8 cellular contexts compared by ENCODE assay signal in genomic region chr4:5051210-5051691, GRCh38. TPM values are rescaled to one million over a fixed set of nuclear protein-coding genes. Genes with fewer than 3 reads are reported as not detected.
DNase-seq lines count a peak whose midpoint lies in the region; ATAC-seq and TF ChIP-seq lines count a peak whose summit lies in the region.

TSS of gene STK32B (plus strand) at chr4:5051480.

- no peak within 1 kb of the TSS for H3K27ac Mint-ChIP-seq in endothelial cell (ENCODE audit: unreplicated experiment)

- in situ Hi-C loops in GM23248 (cut with MboI): no loop called here

- DNase-seq in BJ (ENCODE audit: low read depth) (no peak), GM23248 (peak; percentile 86), endothelial cell (ENCODE audit: low spot score) (peak; percentile 46), mesendoderm (peak; percentile 82), testis (peak; percentile 54), LoVo (ENCODE audit: low spot score) (no peak)

- no peaks in the 10 kb centered on the region for H4K20me1 ChIP-seq in GM23248 (ENCODE audit: insufficient read depth)

- no peak within 1 kb of the TSS for H4K5ac ChIP-seq in mesendoderm (ENCODE audit: low read length)

- H3K79me1 ChIP-seq in mesendoderm (ENCODE audit: low read length): no peaks in the 10 kb centered on the region

- no peaks in the 10 kb centered on the region for H3K9me3 Mint-ChIP-seq in endothelial cell (ENCODE audit: unreplicated experiment)

- no peak within 1 kb of the TSS for H4K8ac ChIP-seq in mesendoderm (ENCODE audit: low read depth, low read length)

- no peak within 1 kb of the TSS for H2BK15ac ChIP-seq in mesendoderm (replicated peaks; ENCODE audit: low read depth)

- no peak within 1 kb of the TSS for H2BK120ac ChIP-seq in mesendoderm (ENCODE audit: low read depth, low read length)

- 1% methylated on average over 27 to 47 of the region's 54 CpGs for WGBS in GM23248 (ENCODE audit: low coverage in 1 of 2, low lambda C conversion rate in 2 of 2, missing lambda C conversion rate in 2 of 2), 2 experiments
- WGBS in mesendoderm (ENCODE audit: extremely low coverage, insufficient coverage, low lambda C conversion rate): no CpG with 5 or more reads among the region's 54 CpGs
- WGBS in testis, 2 donors: 0 to 1% methylated on average over 21 to 54 of the region's 54 CpGs

- intact Hi-C loops in testis (cut with DNase I; ENCODE audit: low total_unique reads): no loop called here

- no peaks in the 10 kb centered on the region for H3K9me2 ChIP-seq in GM23248 (ENCODE audit: insufficient read depth)

- no peaks in the 10 kb centered on the region for H3K79me2 ChIP-seq in GM23248 (ENCODE audit: insufficient read depth)
- no peaks in the 10 kb centered on the region for H3K79me2 ChIP-seq in mesendoderm (ENCODE audit: control insufficient read depth, insufficient read depth, low read length)

- H3K56ac ChIP-seq in mesendoderm (ENCODE audit: low read length): peak within 1 kb of the TSS; percentile 69

- no peaks in the 10 kb centered on the region for H3K9me3 ChIP-seq in GM23248 (ENCODE audit: low read depth)
- no peaks in the 10 kb centered on the region for H3K9me3 ChIP-seq in testis

- H3K36me3 ChIP-seq in BJ (ENCODE audit: control insufficient read depth, insufficient read depth, low read length): no peaks in the 10 kb centered on the region
- no peaks in the 10 kb centered on the region for H3K36me3 ChIP-seq in GM23248 (ENCODE audit: low read depth)
- no peaks in the 10 kb centered on the region for H3K36me3 ChIP-seq in mesendoderm (ENCODE audit: control insufficient read depth, insufficient read depth, low read length)
- H3K36me3 ChIP-seq in testis (ENCODE audit: low read depth, missing control alignments): no peaks in the 10 kb centered on the region

- H3K4ac ChIP-seq in mesendoderm (ENCODE audit: low read depth, low read length): peak within 1 kb of the TSS; percentile 22

- TF ChIP-seq CTCF in BJ (IDR thresholded peaks at IDR 0.05; ENCODE audit: insufficient read depth, low read depth, low read length) (peak; percentile 33), endothelial cell (IDR thresholded peaks at IDR 0.05; ENCODE audit: unreplicated experiment) (no peak), testis (IDR thresholded peaks at IDR 0.05) (no peak)

- H3K4me1 ChIP-seq in GM23248 (ENCODE audit: insufficient read depth): no peaks in the 10 kb centered on the region
- H3K4me1 ChIP-seq in mesendoderm (ENCODE audit: control insufficient read depth, low read depth, low read length): no peaks in the 10 kb centered on the region
- H3K4me1 ChIP-seq in testis: peaks cover 6% of the 10 kb centered on the region

- H3K27me3 Mint-ChIP-seq in endothelial cell (ENCODE audit: unreplicated experiment): peaks cover 14% of the 10 kb centered on the region

- peak within 1 kb of the TSS; percentile 98 for H3K4me2 ChIP-seq in GM23248 (ENCODE audit: unreplicated experiment)
- peak within 1 kb of the TSS; percentile 88 for H3K4me2 ChIP-seq in mesendoderm (ENCODE audit: low read length)

- TF ChIP-seq POLR2A in testis (IDR thresholded peaks at IDR 0.05): no peak

- H2AFZ ChIP-seq in GM23248: peak within 1 kb of the TSS; percentile 95

- POLR2A ChIA-PET in BJ (lab: Charles Lee): no interaction called here

- H3K23ac ChIP-seq in mesendoderm (ENCODE audit: low read length): no peak within 1 kb of the TSS

- H3K36me3 Mint-ChIP-seq in endothelial cell (ENCODE audit: low read depth, unreplicated experiment): no peaks in the 10 kb centered on the region

- ATAC-seq in SK-N-SH treated with all-trans-retinoic acid at 6 μM for 48 hours (peak; percentile 77), GM18868 (IDR thresholded peaks at IDR 0.05; ENCODE audit: unreplicated experiment) (no peak)

- peak within 1 kb of the TSS; percentile 55 for H3K4me3 ChIP-seq in BJ (ENCODE audit: low read depth, low read length)
- peak within 1 kb of the TSS; percentile 75 for H3K4me3 ChIP-seq in GM23248
- H3K4me3 ChIP-seq in mesendoderm (ENCODE audit: low read length): peak within 1 kb of the TSS; percentile 34
- H3K4me3 ChIP-seq in testis: peak within 1 kb of the TSS; percentile 51 to 70

- H3K4me1 Mint-ChIP-seq in endothelial cell (ENCODE audit: unreplicated experiment): peaks cover 4% of the 10 kb centered on the region

- H3F3A ChIP-seq in GM23248 (ENCODE audit: insufficient read depth): 0 out of 2 replicates have a peak, but pooled peaks cover 5% of the 10 kb centered on the region

- H3K9ac ChIP-seq in GM23248 (peak within 1 kb of the TSS; percentile 60), mesendoderm (ENCODE audit: low read length) (peak within 1 kb of the TSS; percentile 59)

- H2AK5ac ChIP-seq in mesendoderm (ENCODE audit: low read length): no peak within 1 kb of the TSS

- H3K18ac ChIP-seq in mesendoderm (ENCODE audit: low read length): no peak within 1 kb of the TSS

- H3K27me3 ChIP-seq in BJ (ENCODE audit: control insufficient read depth, insufficient read depth, low read length): no peaks in the 10 kb centered on the region; the same call in 1 of the 2 replicates
- H3K27me3 ChIP-seq in GM23248 (replicated peaks; ENCODE audit: insufficient read depth): no peaks in the 10 kb centered on the region
- H3K27me3 ChIP-seq in mesendoderm (ENCODE audit: insufficient read depth, low read length, poor library complexity): peaks cover 4% of the 10 kb centered on the region
- H3K27me3 ChIP-seq in testis: no peaks in the 10 kb centered on the region

- CTCF ChIA-PET in BJ (lab: Yijun Ruan, JAX): interaction anchor here (0.6 to 3.9 kb wide), 16 partner anchors 13 to 739 kb away, joined by 3 to 38 read pairs (median 4); no protein-coding TSS in a partner anchor

- H3K27ac ChIP-seq in GM23248 (no peak within 1 kb of the TSS), mesendoderm (ENCODE audit: low read depth, low read length) (no peak within 1 kb of the TSS), testis (peak within 1 kb of the TSS in 1 of 2 donors; percentile 24)

- H3K4me3 Mint-ChIP-seq in endothelial cell (ENCODE audit: unreplicated experiment): peak within 1 kb of the TSS; percentile 88

- no peak within 1 kb of the TSS for H2BK5ac ChIP-seq in mesendoderm (ENCODE audit: low read length)

TF ChIP-seq in SK-N-SH treated with all-trans-retinoic acid at 6 μM for 48 hours, 23 proteins besides CTCF, POLR2A, EP300 and RAD21:
- TF ChIP-seq ARNTL (CRISPR knock-in tag; IDR thresholded peaks at IDR 0.05; ENCODE audit: borderline replicate concordance, low read depth): no peak
- no peak for TF ChIP-seq ZNF565 (CRISPR knock-in tag; conservative IDR thresholded peaks at IDR 0.05; ENCODE audit: low read depth)
TF ChIP-seq in SK-N-SH treated with all-trans-retinoic acid at 6 μM for 48 hours: peak in this region for 0.

RNA-seq across cellular contexts. Expression of gene STK32B, which starts in this region (rescaled TPM):
- 5.6 and 11.2 TPM in 2 replicates for polyA plus RNA-seq in BJ (2011; rRNA removed)
- 5.5 and 7.5 TPM in 2 replicates for polyA minus RNA-seq in BJ (2011; rRNA and poly(A)+ RNA removed)
- 6.1 and 6.4 TPM in 2 replicates for total RNA-seq in GM23248 (2014; rRNA removed; shearing (Covaris generic))
- 4.9 and 5.4 TPM in 2 replicates for polyA plus RNA-seq in GM23248 (2016; fragmentation: Nextera tagmentation; extraction: Ambion mirVana)
- total RNA-seq in endothelial cell (ENCODE audit: unreplicated experiment): 0.56 TPM
- polyA plus RNA-seq in mesendoderm (2013, experiment 1 of 2): 0.83 TPM
- polyA plus RNA-seq in mesendoderm (2013, experiment 2 of 2): 0.88 TPM
- total RNA-seq in testis: 10 to 100 TPM; 17.5 to 22.6 TPM
- polyA plus RNA-seq in testis (ENCODE audit: insufficient read depth, low read depth, low replicate concordance): 29.7 TPM

Comparison
In these comparisons a context has a peak if more than half of its experiments do, and no peak if none do; other contexts are left out.
1. Peak in DNase-seq in endothelial cell; RNA of the gene not detected or under 1 TPM.
2. DNase-seq: peak in GM23248 (single experiment), mesendoderm (single experiment) and testis (single experiment); none in BJ (single experiment) and LoVo (single experiment).
3. Peak in every context shown above with its lines, with median percentiles within 50 percentile points of each other: H3K4me3 ChIP-seq.